Comparison of ENCODE assay signal across 8 cellular contexts in the genomic region with DNA sequence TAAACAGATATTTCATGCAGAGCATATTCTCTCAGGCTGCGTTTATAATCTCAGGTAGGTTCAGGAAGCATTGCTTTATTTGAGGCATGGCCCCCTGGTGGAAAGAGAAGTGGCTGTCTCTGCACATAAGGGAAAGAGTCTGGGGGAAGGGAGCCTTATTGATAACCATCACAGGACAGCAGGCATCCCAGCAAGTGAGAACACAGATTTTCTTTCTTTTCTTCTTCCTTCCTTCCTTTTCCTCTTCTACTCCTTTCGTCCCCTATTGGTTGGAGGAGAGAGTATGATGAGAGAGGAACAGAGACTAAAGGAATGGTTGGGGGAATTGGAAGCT. TPM values are rescaled to one million over a fixed set of nuclear protein-coding genes. Genes with fewer than 3 reads are reported as not detected.
DNase-seq lines count a peak whose midpoint lies in the region; ATAC-seq and TF ChIP-seq lines count a peak whose summit lies in the region.

No MANE protein-coding gene starts in this region.

- peaks cover 17% of the 10 kb centered on the region for H3K4me1 Mint-ChIP-seq in stimulated activated memory B cell treated with anti-CD40 and anti-IgM and Interleukin-4, amounts not matched to agents 10 μg/mL and 1 μg/mL and 100 μg/mL, for 72 hours

- H3K27ac ChIP-seq in right lobe of liver = no peak overlapping the region

- H3K36me3 Mint-ChIP-seq in stimulated activated memory B cell treated with anti-CD40 and anti-IgM and Interleukin-4, amounts not matched to agents 10 μg/mL and 1 μg/mL and 100 μg/mL, for 72 hours = peaks cover 27% of the 10 kb centered on the region

- TF ChIP-seq POLR2A in right lobe of liver (IDR thresholded peaks at IDR 0.05) = no peak

- ATAC-seq in HG03354 (IDR thresholded peaks at IDR 0.05; ENCODE audit: poor library complexity, severe bottlenecking, unreplicated experiment) (peak; percentile 72), right lobe of liver (peak; percentile 45 to 79 (median 56)), HG02884 (IDR thresholded peaks at IDR 0.05; ENCODE audit: unreplicated experiment) (no peak)
- no peak for ATAC-seq in stimulated activated memory B cell treated with anti-CD40 and anti-IgM and Interleukin-4, amounts not matched to agents 10 μg/mL and 1 μg/mL and 100 μg/mL, for 72 hours

- intact Hi-C loops in right lobe of liver (cut with DNase I) = no loop called here

- no peaks in the 10 kb centered on the region for H3K27me3 ChIP-seq in right lobe of liver

- H3K27ac Mint-ChIP-seq in stimulated activated memory B cell treated with anti-CD40 and anti-IgM and Interleukin-4, amounts not matched to agents 10 μg/mL and 1 μg/mL and 100 μg/mL, for 72 hours = no peak overlapping the region

- TF ChIP-seq CTCF in right lobe of liver (IDR thresholded peaks at IDR 0.05) = peak; percentile 33 to 44 (median 37)

- 40% methylated on average over 2 of the region's 2 CpGs for WGBS in right lobe of liver (ENCODE audit: insufficient coverage, low coverage, low lambda C conversion rate, missing lambda C conversion rate)

- no peak overlapping the region for H3K4me3 Mint-ChIP-seq in stimulated activated memory B cell treated with anti-CD40 and anti-IgM and Interleukin-4, amounts not matched to agents 10 μg/mL and 1 μg/mL and 100 μg/mL, for 72 hours

- no peaks in the 10 kb centered on the region for H3K36me3 ChIP-seq in right lobe of liver

- no peaks in the 10 kb centered on the region for H3K9me3 Mint-ChIP-seq in stimulated activated memory B cell treated with anti-CD40 and anti-IgM and Interleukin-4, amounts not matched to agents 10 μg/mL and 1 μg/mL and 100 μg/mL, for 72 hours

- no peaks in the 10 kb centered on the region for H3K9me3 ChIP-seq in right lobe of liver

- H3K4me1 ChIP-seq in right lobe of liver = no peaks in the 10 kb centered on the region

- DNase-seq in NCI-H2196 (lab: John Stamatoyannopoulos, UW; ENCODE audit: unreplicated experiment) (peak; percentile 9), NCI-H2196 treated with DMSO at 0.1 percent for 48 hours (lab: John Stamatoyannopoulos, UW; ENCODE audit: unreplicated experiment) (no peak), right lobe of liver (no peak)
- peak; percentile 19 for DNase-seq in activated CD4-positive, alpha-beta T cell treated with anti-CD3 and anti-CD28 coated beads, Interleukin-2, amount 50 U/mL, for 1 hour
- DNase-seq in activated CD8-positive, alpha-beta memory T cell treated with anti-CD3 and anti-CD28 coated beads, Interleukin-2, amount 50 U/mL, for 48 hours = no peak

- H3K27me3 Mint-ChIP-seq in stimulated activated memory B cell treated with anti-CD40 and anti-IgM and Interleukin-4, amounts not matched to agents 10 μg/mL and 1 μg/mL and 100 μg/mL, for 72 hours = no peaks in the 10 kb centered on the region

- H3K4me3 ChIP-seq in right lobe of liver = no peak overlapping the region

RNA-seq across cellular contexts. Expression of gene TSNAX, which starts 21.9 kb away (rescaled TPM):
- 10 to 100 TPM; 11.5 to 18.6 (median 13.6) TPM for total RNA-seq in right lobe of liver

Comparison
In these comparisons a context has a peak if more than half of its experiments do, and no peak if none do; other contexts are left out.
1. DNase-seq: peak in NCI-H2196 (single experiment) and activated CD4-positive, alpha-beta T cell treated with anti-CD3 and anti-CD28 coated beads, Interleukin-2, amount 50 U/mL, for 1 hour (single experiment); none in NCI-H2196 treated with DMSO at 0.1 percent for 48 hours (single experiment), right lobe of liver (0 of 3) and activated CD8-positive, alpha-beta memory T cell treated with anti-CD3 and anti-CD28 coated beads, Interleukin-2, amount 50 U/mL, for 48 hours (single experiment).
2. ATAC-seq: peak in HG03354 (single experiment) and right lobe of liver (4 of 4); none in HG02884 (single experiment) and stimulated activated memory B cell treated with anti-CD40 and anti-IgM and Interleukin-4, amounts not matched to agents 10 μg/mL and 1 μg/mL and 100 μg/mL, for 72 hours (single experiment).